ENCODE assay signal across 8 cellular contexts in the genomic region with DNA sequence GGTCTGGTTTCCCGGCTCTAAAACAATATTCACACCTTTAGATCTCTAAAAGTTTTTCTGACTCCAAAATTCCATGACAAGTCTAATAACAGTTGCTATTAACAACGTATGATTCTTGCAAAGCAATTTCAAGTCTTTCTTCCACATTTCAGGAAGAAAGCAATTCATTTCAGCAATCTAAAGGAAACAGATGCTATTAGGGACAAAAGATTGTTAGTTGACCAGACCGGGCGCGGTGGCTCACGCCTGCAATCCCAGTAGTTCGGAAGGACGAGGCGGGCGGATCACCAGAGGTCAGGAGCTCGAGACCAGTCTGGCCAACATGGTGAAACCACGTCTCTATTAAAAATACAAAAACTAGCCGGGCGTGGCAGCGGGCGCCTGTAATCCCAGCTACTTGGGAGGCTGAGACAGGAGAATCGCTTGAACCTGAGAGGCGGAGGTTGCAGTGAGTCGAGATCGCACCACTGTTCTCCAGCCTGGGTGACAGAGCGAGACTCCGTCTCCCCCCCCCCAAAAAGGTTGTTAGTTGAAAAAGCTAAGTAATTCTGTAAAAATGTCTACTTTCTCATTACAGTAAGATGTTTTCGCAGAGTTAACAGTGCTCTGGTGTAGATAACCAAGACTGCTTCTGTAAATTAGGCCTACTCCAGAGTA. TPM values are rescaled to one million over a fixed set of nuclear protein-coding genes. Genes with fewer than 3 reads are reported as not detected.
DNase-seq lines count a peak whose midpoint lies in the region; ATAC-seq and TF ChIP-seq lines count a peak whose summit lies in the region.

No MANE protein-coding gene starts in this region.

- peaks cover 0 to 2% of the 10 kb centered on the region in 2 donors for H3K36me3 Mint-ChIP-seq in activated T-cell treated with anti-CD3 and anti-CD28 coated beads, Interleukin-2, amount 50 U/mL, for 72 hours (ENCODE audit: insufficient read depth in 2 of 2)
- H3K36me3 Mint-ChIP-seq in chondrocyte (ENCODE audit: low read depth) (no peaks in the 10 kb centered on the region), memory B cell (no peaks in the 10 kb centered on the region)

- no peaks in the 10 kb centered on the region for H3K9me3 ChIP-seq in uterus

- H3K4me1 ChIP-seq in uterus = peaks cover 10 to 12% of the 10 kb centered on the region in 2 donors

- TF ChIP-seq CTCF in chondrocyte (IDR thresholded peaks at IDR 0.05) (no peak), uterus (IDR thresholded peaks at IDR 0.05) (no peak)

- H3K27ac ChIP-seq in uterus = peak overlapping the region; percentile 92 to 96

- peak overlapping the region; percentile 89 for H3K27ac Mint-ChIP-seq in activated T-cell treated with anti-CD3 and anti-CD28 coated beads, Interleukin-2, amount 50 U/mL, for 72 hours
- H3K27ac Mint-ChIP-seq in chondrocyte (ENCODE audit: unreplicated experiment) (peak overlapping the region; percentile 92), memory B cell (peak overlapping the region; percentile 95)

- no peaks in the 10 kb centered on the region for H3K36me3 ChIP-seq in uterus

- no peaks in the 10 kb centered on the region for H3K9me3 Mint-ChIP-seq in activated T-cell treated with anti-CD3 and anti-CD28 coated beads, Interleukin-2, amount 50 U/mL, for 72 hours
- H3K9me3 Mint-ChIP-seq in chondrocyte (ENCODE audit: low read depth) (no peaks in the 10 kb centered on the region), memory B cell (no peaks in the 10 kb centered on the region)

- no peak for DNase-seq in activated T-cell treated with anti-CD3 and anti-CD28 coated beads, Interleukin-2, amount 50 U/mL, for 72 hours
- no peak for DNase-seq in activated T-cell treated with anti-CD3 and anti-CD28 coated beads, Interleukin-2, amount 50 U/mL, for 48 hours
- DNase-seq in chondrocyte (ENCODE audit: low spot score) (no peak), memory B cell (ENCODE audit: low spot score in 2 of 2) (no peak), uterus (peak in 1 of 2 donors; percentile 48), NCI-H510A (lab: John Stamatoyannopoulos, UW) (no peak)

- H3K27me3 Mint-ChIP-seq in activated T-cell treated with anti-CD3 and anti-CD28 coated beads, Interleukin-2, amount 50 U/mL, for 72 hours (ENCODE audit: low read depth) = no peaks in the 10 kb centered on the region
- no peaks in the 10 kb centered on the region for H3K27me3 Mint-ChIP-seq in chondrocyte (ENCODE audit: low read depth)
- no peaks in the 10 kb centered on the region for H3K27me3 Mint-ChIP-seq in memory B cell

- intact Hi-C loops in uterus (cut with DNase I; ENCODE audit: low total_unique reads) = no loop called here

- no peak for TF ChIP-seq POLR2A in uterus (IDR thresholded peaks at IDR 0.05)

- no peaks in the 10 kb centered on the region for H3K27me3 ChIP-seq in uterus

- peaks cover 41% of the 10 kb centered on the region for H3K4me1 Mint-ChIP-seq in activated T-cell treated with anti-CD3 and anti-CD28 coated beads, Interleukin-2, amount 50 U/mL, for 72 hours (ENCODE audit: low read depth)
- peaks cover 43% of the 10 kb centered on the region for H3K4me1 Mint-ChIP-seq in chondrocyte (ENCODE audit: low read depth)
- H3K4me1 Mint-ChIP-seq in memory B cell = peaks cover 42% of the 10 kb centered on the region

- ATAC-seq in activated T-cell treated with anti-CD3 and anti-CD28 coated beads, Interleukin-2, amount 50 U/mL, for 72 hours (replicated peaks in 1 of 2) = no peak
- no peak for ATAC-seq in memory B cell (ENCODE audit: low read depth)
- ATAC-seq in HG02571 (IDR thresholded peaks at IDR 0.05; ENCODE audit: unreplicated experiment) = no peak
- ATAC-seq in HG02763 (IDR thresholded peaks at IDR 0.05; ENCODE audit: unreplicated experiment) = no peak

- H3K4me3 ChIP-seq in uterus = peak overlapping the region; percentile 61 to 89

- H3K4me3 Mint-ChIP-seq in activated T-cell treated with anti-CD3 and anti-CD28 coated beads, Interleukin-2, amount 50 U/mL, for 72 hours = peak overlapping the region; percentile 91
- peak overlapping the region; percentile 86 for H3K4me3 Mint-ChIP-seq in chondrocyte (ENCODE audit: unreplicated experiment)
- peak overlapping the region; percentile 91 for H3K4me3 Mint-ChIP-seq in memory B cell

RNA-seq across cellular contexts. Expression of gene BTBD7, which starts 1.3 kb away (rescaled TPM):
- total RNA-seq in activated T-cell treated with anti-CD3 and anti-CD28 coated beads, Interleukin-2, amount 50 U/mL, for 72 hours = 10 to 100 TPM; 11.0 to 12.5 TPM
- total RNA-seq in chondrocyte (43.5 to 57.9 TPM (median 44.4 TPM) in 3 replicates), uterus (10 to 100 TPM; 16.7 to 60.4 (median 55.3) TPM)

RNA-seq across cellular contexts. Expression of gene COX8C, which starts 15.5 kb away (rescaled TPM):
- total RNA-seq in activated T-cell treated with anti-CD3 and anti-CD28 coated beads, Interleukin-2, amount 50 U/mL, for 72 hours = 1 to 10 TPM in 1 of 2 donors, not detected in 1; 1.2 TPM
- not detected in 3 replicates for total RNA-seq in chondrocyte
- total RNA-seq in uterus = not detected
